Comparison of ENCODE assay signal across 1 cellular context in genomic region chr1:240667351-240667750, GRCh38.
TF ChIP-seq lines count a peak whose summit lies in the region.

No MANE protein-coding gene starts in this region.

TF ChIP-seq in IMR-90, 13 proteins besides CTCF, POLR2A, EP300 and RAD21 (continued from another document):
- TF ChIP-seq SMC3 (IDR thresholded peaks at IDR 0.05; ENCODE audit: low read depth, low read length) (no peak), RFX5 (IDR thresholded peaks at IDR 0.05; ENCODE audit: low read depth, low read length) (no peak), USF2 (IDR thresholded peaks at IDR 0.05; ENCODE audit: low read depth, low read length) (no peak), CEBPB (IDR thresholded peaks at IDR 0.05; ENCODE audit: low read depth, low read length) (no peak), FOS (IDR thresholded peaks at IDR 0.05; ENCODE audit: low read depth, low read length) (no peak), ELK1 (IDR thresholded peaks at IDR 0.05; ENCODE audit: borderline replicate concordance, low read depth, low read length) (no peak), MAZ (IDR thresholded peaks at IDR 0.05; ENCODE audit: borderline replicate concordance, low read depth, low read length) (no peak), BHLHE40 (IDR thresholded peaks at IDR 0.05; ENCODE audit: low read depth, low read length) (no peak), NFE2L2 (IDR thresholded peaks at IDR 0.05; ENCODE audit: low read depth, low read length) (no peak), MXI1 (IDR thresholded peaks at IDR 0.05; ENCODE audit: borderline replicate concordance, low read depth, low read length) (no peak), CHD1 (IDR thresholded peaks at IDR 0.05; ENCODE audit: low read depth, low read length) (no peak), MAFK (IDR thresholded peaks at IDR 0.05; ENCODE audit: low read depth, low read length) (no peak)
TF ChIP-seq in IMR-90: peak in this region for 0.
